18 cellular contexts compared by ENCODE assay signal in genomic region chr10:12455774-12456173, GRCh38.
DNase-seq lines count a peak whose midpoint lies in the region; ATAC-seq and TF ChIP-seq lines count a peak whose summit lies in the region.
"Had no signal": no experiment of that assay in that cellular context is flagged by ENCODE, and none has a peak within 500 bp of the region (broad histone marks: within the 10 kb centered on the region; RNA-seq: fewer than 3 reads in every experiment).

No MANE protein-coding gene starts in this region.

- no peaks in the 10 kb centered on the region for H3K9me3 Mint-ChIP-seq in osteocyte (ENCODE audit: unreplicated experiment)
- H3K9me3 Mint-ChIP-seq: activated naive CD8-positive, alpha-beta T cell treated with anti-CD3 and anti-CD28 coated beads, Interleukin-2, amount 50 U/mL, for 24 hours; central memory CD8-positive, alpha-beta T cell; IgD-negative memory B cell; nephron; T-cell had no signal

- peak overlapping the region; percentile 75 for H3K27ac Mint-ChIP-seq in osteocyte (ENCODE audit: unreplicated experiment)
- H3K27ac Mint-ChIP-seq: activated naive CD8-positive, alpha-beta T cell treated with anti-CD3 and anti-CD28 coated beads, Interleukin-2, amount 50 U/mL, for 24 hours; IgD-negative memory B cell; nephron; T-cell had no signal

- H3K36me3 Mint-ChIP-seq in osteocyte (ENCODE audit: unreplicated experiment), result no peaks in the 10 kb centered on the region

- no peaks in the 10 kb centered on the region for H3K27me3 Mint-ChIP-seq in osteocyte (ENCODE audit: unreplicated experiment)
- H3K27me3 Mint-ChIP-seq: activated naive CD8-positive, alpha-beta T cell treated with anti-CD3 and anti-CD28 coated beads, Interleukin-2, amount 50 U/mL, for 24 hours; central memory CD8-positive, alpha-beta T cell; IgD-negative memory B cell; T-cell had no signal

- ATAC-seq in GM21576 (IDR thresholded peaks at IDR 0.05; ENCODE audit: unreplicated experiment), result no peak
- ATAC-seq: activated naive CD8-positive, alpha-beta T cell treated with anti-CD3 and anti-CD28 coated beads, Interleukin-2, amount 50 U/mL, for 24 hours; T-cell had no signal

- peaks cover 24% of the 10 kb centered on the region for H3K4me1 Mint-ChIP-seq in osteocyte (ENCODE audit: unreplicated experiment)

- no peak overlapping the region for H3K4me3 Mint-ChIP-seq in osteocyte (ENCODE audit: unreplicated experiment)
- H3K4me3 Mint-ChIP-seq: activated naive CD8-positive, alpha-beta T cell treated with anti-CD3 and anti-CD28 coated beads, Interleukin-2, amount 50 U/mL, for 24 hours; central memory CD8-positive, alpha-beta T cell; IgD-negative memory B cell; nephron; T-cell had no signal

- TF ChIP-seq CTCF in osteocyte (IDR thresholded peaks at IDR 0.05), result no peak

- peak; percentile 61 for DNase-seq in CD1c-positive myeloid dendritic cell (ENCODE audit: extremely low spot score)
- peak; percentile 61 for DNase-seq in LoVo (ENCODE audit: low spot score)
- DNase-seq in dedifferentiated amniotic fluid mesenchymal stem cell (ENCODE audit: extremely low spot score), result peak; percentile 31
- no peak for DNase-seq in osteocyte (ENCODE audit: extremely low spot score, unreplicated experiment)
- DNase-seq in anterior cingulate cortex (lab: John Stamatoyannopoulos, UW), result no peak
- DNase-seq in HPDE6-E6E7 (ENCODE audit: extremely low spot score), result no peak
- DNase-seq: activated CD8-positive, alpha-beta memory T cell treated with anti-CD3 and anti-CD28 coated beads for 24 hours; activated naive CD8-positive, alpha-beta T cell treated with anti-CD3 and anti-CD28 coated beads, Interleukin-2, amount 50 U/mL, for 24 hours; BE2C; mammary epithelial cell; MV-4-11; NCI-H2171 treated with DMSO at 0.1 percent for 48 hours; NK-92 treated with Interleukin-12 subunit alpha and Interleukin-12 subunit beta, amount 100 ng/mL, for 24 hours; T-cell had no signal

Comparison
In these comparisons a context has a peak if more than half of its experiments do, and no peak if none do; other contexts are left out.
1. DNase-seq: peak in CD1c-positive myeloid dendritic cell (single experiment), LoVo (single experiment) and dedifferentiated amniotic fluid mesenchymal stem cell (single experiment); none in osteocyte (single experiment), anterior cingulate cortex (0 of 58) and HPDE6-E6E7 (single experiment).